In genomic region chr10:42941790-42942189, GRCh38 we compare ENCODE assay signal across 1 cellular context.
TF ChIP-seq lines count a peak whose summit lies in the region.

No MANE protein-coding gene starts in this region.

TF ChIP-seq in HepG2, 621 proteins besides CTCF, POLR2A, EP300 and RAD21 (continued from another document):
- TF ChIP-seq HNRNPK (IDR thresholded peaks at IDR 0.05; ENCODE audit: low read depth, low read length, poor library complexity, severe bottlenecking) (no peak), GTF3A (CRISPR knock-in tag; conservative IDR thresholded peaks at IDR 0.05) (no peak), GABPA (IDR thresholded peaks at IDR 0.05; ENCODE audit: low read depth, low read length) (no peak), GABPA (CRISPR knock-in tag; IDR thresholded peaks at IDR 0.05; ENCODE audit: low read depth) (no peak)
